In the genomic region with DNA sequence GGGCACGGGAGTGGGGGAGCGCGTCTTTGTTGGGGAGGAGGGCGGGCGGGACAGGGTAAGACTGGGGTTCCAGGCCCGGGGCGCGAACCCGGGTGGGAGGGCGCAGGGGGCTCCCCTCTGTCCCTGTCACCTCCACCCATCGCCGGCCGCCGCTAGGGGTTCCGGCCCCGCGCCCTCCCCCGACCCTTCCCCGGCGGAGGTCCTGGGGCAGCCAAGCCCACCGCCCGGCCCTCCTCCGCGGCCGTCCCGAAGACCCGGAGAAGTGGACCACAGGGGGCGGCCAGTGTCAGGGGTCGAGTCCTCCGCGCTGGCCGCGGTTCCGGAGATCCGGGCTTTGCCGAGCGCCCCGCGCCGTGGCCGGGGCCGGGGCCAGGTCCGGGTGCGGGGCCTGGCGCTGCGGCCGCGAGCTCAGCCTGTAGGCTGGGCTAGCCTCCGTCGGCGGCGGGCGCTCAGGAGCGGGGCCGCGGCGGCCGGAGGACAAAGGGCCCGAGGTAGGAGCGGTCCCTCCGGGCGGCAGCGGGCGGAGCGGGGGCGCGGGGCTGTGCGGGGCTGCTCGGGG, we compare ENCODE assay signal across 1 cellular context.
TF ChIP-seq lines count a peak whose summit lies in the region.

No MANE protein-coding gene starts in this region.

TF ChIP-seq in H1, 55 proteins besides CTCF, POLR2A, EP300 and RAD21:
- 0 out of 2 replicates have a peak, but pooled peaks have one; percentile 37 for TF ChIP-seq CHD2 (IDR thresholded peaks at IDR 0.05; ENCODE audit: low read length)
- TF ChIP-seq HDAC2 (IDR thresholded peaks at IDR 0.05; ENCODE audit: borderline replicate concordance in 1 of 2, low read depth in 2 of 2, low read length in 2 of 2) = peak in 1 of 2 experiments; percentile 83; a peak in 2 of 4 replicates
- peak; percentile 80 for TF ChIP-seq TAF1 (IDR thresholded peaks at IDR 0.05; ENCODE audit: low read depth, low read length)
- TF ChIP-seq TCF12 (IDR thresholded peaks at IDR 0.05; ENCODE audit: low read depth, low read length) = 0 out of 2 replicates have a peak, but pooled peaks have one; percentile 32
- no peak for TF ChIP-seq ZNF274 (IDR thresholded peaks at IDR 0.05; ENCODE audit: borderline replicate concordance, extremely low read depth, low read length)
- peak; percentile 84 for TF ChIP-seq YY1 (IDR thresholded peaks at IDR 0.05; ENCODE audit: low read depth, low read length)
- no peak for TF ChIP-seq TEAD4 (IDR thresholded peaks at IDR 0.05; ENCODE audit: low read depth, low read length)
- TF ChIP-seq BCL11A (IDR thresholded peaks at IDR 0.05; ENCODE audit: low read depth in 2 of 2, low read length in 2 of 2) = no peak
- no peak for TF ChIP-seq SRF (IDR thresholded peaks at IDR 0.05; ENCODE audit: low read depth, low read length)
- TF ChIP-seq FOSL1 (IDR thresholded peaks at IDR 0.05; ENCODE audit: insufficient read depth, low read depth, low read length) = no peak
- peak; percentile 88 for TF ChIP-seq EGR1 (IDR thresholded peaks at IDR 0.05; ENCODE audit: borderline replicate concordance, low read depth, low read length)
- peak; percentile 67; the same call in 1 of the 2 replicates for TF ChIP-seq JUN (IDR thresholded peaks at IDR 0.05; ENCODE audit: low read depth, low read length)
- TF ChIP-seq SUZ12 (IDR thresholded peaks at IDR 0.05; ENCODE audit: low read length) = no peak; the same call in 1 of the 2 replicates
- peak; percentile 82 for TF ChIP-seq TAF7 (optimal IDR thresholded peaks at IDR 0.05; ENCODE audit: borderline replicate concordance, low read depth, low read length)
- TF ChIP-seq PHF8 (conservative IDR thresholded peaks at IDR 0.05; ENCODE audit: low read depth, low read length) = peak; percentile 68
- TF ChIP-seq GABPA (IDR thresholded peaks at IDR 0.05; ENCODE audit: borderline replicate concordance, insufficient read depth, low read length) = 0 out of 2 replicates have a peak, but pooled peaks have one; percentile 43
- TF ChIP-seq SP1 (IDR thresholded peaks at IDR 0.05; ENCODE audit: low read depth, low read length) = peak; percentile 98
- TF ChIP-seq GTF2F1 (IDR thresholded peaks at IDR 0.05; ENCODE audit: borderline replicate concordance, low read depth, low read length) = no peak
- no peak for TF ChIP-seq ASH2L (IDR thresholded peaks at IDR 0.05; ENCODE audit: low read length)
- TF ChIP-seq SAP30 (IDR thresholded peaks at IDR 0.05; ENCODE audit: insufficient read depth, insufficient replicate concordance, low read length) = no peak
- no peak for TF ChIP-seq MAFK (IDR thresholded peaks at IDR 0.05; ENCODE audit: low read depth, low read length)
- no peak for TF ChIP-seq HDAC6 (IDR thresholded peaks at IDR 0.05; ENCODE audit: low read depth, low read length)
- no peak for TF ChIP-seq BRCA1 (IDR thresholded peaks at IDR 0.05; ENCODE audit: low read depth, low read length)
- no peak for TF ChIP-seq CEBPB (IDR thresholded peaks at IDR 0.05; ENCODE audit: low read depth, low read length)
- no peak for TF ChIP-seq SIRT6 (IDR thresholded peaks at IDR 0.05; ENCODE audit: low read length)
- TF ChIP-seq MAX (IDR thresholded peaks at IDR 0.05) = peak; percentile 37; the same call in 1 of the 2 replicates
- peak; percentile 39 for TF ChIP-seq NANOG (IDR thresholded peaks at IDR 0.05; ENCODE audit: insufficient read depth, low read depth, low read length, poor library complexity, severe bottlenecking)
- TF ChIP-seq CTBP2 (IDR thresholded peaks at IDR 0.05; ENCODE audit: borderline replicate concordance, insufficient read depth, insufficient read length, low read length) = no peak
- TF ChIP-seq SP2 (IDR thresholded peaks at IDR 0.05; ENCODE audit: low read length) = no peak
- no peak for TF ChIP-seq ATF3 (IDR thresholded peaks at IDR 0.05; ENCODE audit: insufficient read depth, low read depth, low read length)
- TF ChIP-seq TBP (IDR thresholded peaks at IDR 0.05; ENCODE audit: low read depth, low read length) = peak; percentile 58; the same call in 1 of the 2 replicates
- no peak for TF ChIP-seq SP4 (IDR thresholded peaks at IDR 0.05; ENCODE audit: low read length)
- peak in 1 of 2 experiments; percentile 86; a peak in 1 of 4 replicates for TF ChIP-seq SIN3A (conservative IDR thresholded peaks at IDR 0.05 in 1 of 2, IDR thresholded peaks at IDR 0.05 in 1 of 2; ENCODE audit: low read depth in 1 of 2, low read length in 2 of 2)
- TF ChIP-seq CHD1 (IDR thresholded peaks at IDR 0.05; ENCODE audit: low read depth, low read length) = no peak
- TF ChIP-seq RFX5 (IDR thresholded peaks at IDR 0.05; ENCODE audit: borderline replicate concordance, low read depth, low read length) = peak; percentile 67; the same call in 1 of the 2 replicates
- TF ChIP-seq E2F6 (IDR thresholded peaks at IDR 0.05) = no peak
- TF ChIP-seq KDM5A (IDR thresholded peaks at IDR 0.05; ENCODE audit: low read length) = no peak
- peak; percentile 24; the same call in 1 of the 2 replicates for TF ChIP-seq CREB1 (IDR thresholded peaks at IDR 0.05)
- TF ChIP-seq, protein P1, sequence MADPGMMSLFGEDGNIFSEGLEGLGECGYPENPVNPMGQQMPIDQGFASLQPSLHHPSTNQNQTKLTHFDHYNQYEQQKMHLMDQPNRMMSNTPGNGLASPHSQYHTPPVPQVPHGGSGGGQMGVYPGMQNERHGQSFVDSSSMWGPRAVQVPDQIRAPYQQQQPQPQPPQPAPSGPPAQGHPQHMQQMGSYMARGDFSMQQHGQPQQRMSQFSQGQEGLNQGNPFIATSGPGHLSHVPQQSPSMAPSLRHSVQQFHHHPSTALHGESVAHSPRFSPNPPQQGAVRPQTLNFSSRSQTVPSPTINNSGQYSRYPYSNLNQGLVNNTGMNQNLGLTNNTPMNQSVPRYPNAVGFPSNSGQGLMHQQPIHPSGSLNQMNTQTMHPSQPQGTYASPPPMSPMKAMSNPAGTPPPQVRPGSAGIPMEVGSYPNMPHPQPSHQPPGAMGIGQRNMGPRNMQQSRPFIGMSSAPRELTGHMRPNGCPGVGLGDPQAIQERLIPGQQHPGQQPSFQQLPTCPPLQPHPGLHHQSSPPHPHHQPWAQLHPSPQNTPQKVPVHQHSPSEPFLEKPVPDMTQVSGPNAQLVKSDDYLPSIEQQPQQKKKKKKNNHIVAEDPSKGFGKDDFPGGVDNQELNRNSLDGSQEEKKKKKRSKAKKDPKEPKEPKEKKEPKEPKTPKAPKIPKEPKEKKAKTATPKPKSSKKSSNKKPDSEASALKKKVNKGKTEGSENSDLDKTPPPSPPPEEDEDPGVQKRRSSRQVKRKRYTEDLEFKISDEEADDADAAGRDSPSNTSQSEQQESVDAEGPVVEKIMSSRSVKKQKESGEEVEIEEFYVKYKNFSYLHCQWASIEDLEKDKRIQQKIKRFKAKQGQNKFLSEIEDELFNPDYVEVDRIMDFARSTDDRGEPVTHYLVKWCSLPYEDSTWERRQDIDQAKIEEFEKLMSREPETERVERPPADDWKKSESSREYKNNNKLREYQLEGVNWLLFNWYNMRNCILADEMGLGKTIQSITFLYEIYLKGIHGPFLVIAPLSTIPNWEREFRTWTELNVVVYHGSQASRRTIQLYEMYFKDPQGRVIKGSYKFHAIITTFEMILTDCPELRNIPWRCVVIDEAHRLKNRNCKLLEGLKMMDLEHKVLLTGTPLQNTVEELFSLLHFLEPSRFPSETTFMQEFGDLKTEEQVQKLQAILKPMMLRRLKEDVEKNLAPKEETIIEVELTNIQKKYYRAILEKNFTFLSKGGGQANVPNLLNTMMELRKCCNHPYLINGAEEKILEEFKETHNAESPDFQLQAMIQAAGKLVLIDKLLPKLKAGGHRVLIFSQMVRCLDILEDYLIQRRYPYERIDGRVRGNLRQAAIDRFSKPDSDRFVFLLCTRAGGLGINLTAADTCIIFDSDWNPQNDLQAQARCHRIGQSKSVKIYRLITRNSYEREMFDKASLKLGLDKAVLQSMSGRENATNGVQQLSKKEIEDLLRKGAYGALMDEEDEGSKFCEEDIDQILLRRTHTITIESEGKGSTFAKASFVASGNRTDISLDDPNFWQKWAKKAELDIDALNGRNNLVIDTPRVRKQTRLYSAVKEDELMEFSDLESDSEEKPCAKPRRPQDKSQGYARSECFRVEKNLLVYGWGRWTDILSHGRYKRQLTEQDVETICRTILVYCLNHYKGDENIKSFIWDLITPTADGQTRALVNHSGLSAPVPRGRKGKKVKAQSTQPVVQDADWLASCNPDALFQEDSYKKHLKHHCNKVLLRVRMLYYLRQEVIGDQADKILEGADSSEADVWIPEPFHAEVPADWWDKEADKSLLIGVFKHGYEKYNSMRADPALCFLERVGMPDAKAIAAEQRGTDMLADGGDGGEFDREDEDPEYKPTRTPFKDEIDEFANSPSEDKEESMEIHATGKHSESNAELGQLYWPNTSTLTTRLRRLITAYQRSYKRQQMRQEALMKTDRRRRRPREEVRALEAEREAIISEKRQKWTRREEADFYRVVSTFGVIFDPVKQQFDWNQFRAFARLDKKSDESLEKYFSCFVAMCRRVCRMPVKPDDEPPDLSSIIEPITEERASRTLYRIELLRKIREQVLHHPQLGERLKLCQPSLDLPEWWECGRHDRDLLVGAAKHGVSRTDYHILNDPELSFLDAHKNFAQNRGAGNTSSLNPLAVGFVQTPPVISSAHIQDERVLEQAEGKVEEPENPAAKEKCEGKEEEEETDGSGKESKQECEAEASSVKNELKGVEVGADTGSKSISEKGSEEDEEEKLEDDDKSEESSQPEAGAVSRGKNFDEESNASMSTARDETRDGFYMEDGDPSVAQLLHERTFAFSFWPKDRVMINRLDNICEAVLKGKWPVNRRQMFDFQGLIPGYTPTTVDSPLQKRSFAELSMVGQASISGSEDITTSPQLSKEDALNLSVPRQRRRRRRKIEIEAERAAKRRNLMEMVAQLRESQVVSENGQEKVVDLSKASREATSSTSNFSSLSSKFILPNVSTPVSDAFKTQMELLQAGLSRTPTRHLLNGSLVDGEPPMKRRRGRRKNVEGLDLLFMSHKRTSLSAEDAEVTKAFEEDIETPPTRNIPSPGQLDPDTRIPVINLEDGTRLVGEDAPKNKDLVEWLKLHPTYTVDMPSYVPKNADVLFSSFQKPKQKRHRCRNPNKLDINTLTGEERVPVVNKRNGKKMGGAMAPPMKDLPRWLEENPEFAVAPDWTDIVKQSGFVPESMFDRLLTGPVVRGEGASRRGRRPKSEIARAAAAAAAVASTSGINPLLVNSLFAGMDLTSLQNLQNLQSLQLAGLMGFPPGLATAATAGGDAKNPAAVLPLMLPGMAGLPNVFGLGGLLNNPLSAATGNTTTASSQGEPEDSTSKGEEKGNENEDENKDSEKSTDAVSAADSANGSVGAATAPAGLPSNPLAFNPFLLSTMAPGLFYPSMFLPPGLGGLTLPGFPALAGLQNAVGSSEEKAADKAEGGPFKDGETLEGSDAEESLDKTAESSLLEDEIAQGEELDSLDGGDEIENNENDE (IDR thresholded peaks at IDR 0.05; ENCODE audit: insufficient replicate concordance, low read length) = no peak
- 0 out of 2 replicates have a peak, but pooled peaks have one; percentile 22 for TF ChIP-seq POU5F1 (IDR thresholded peaks at IDR 0.05; ENCODE audit: low read depth, low read length)
- TF ChIP-seq POLR2AphosphoS5 (IDR thresholded peaks at IDR 0.05; ENCODE audit: low read depth, low read length) = 0 out of 2 replicates have a peak, but pooled peaks have one; percentile 13
- TF ChIP-seq JUND (IDR thresholded peaks at IDR 0.05; ENCODE audit: low read length) = 0 out of 2 replicates have a peak, but pooled peaks have one; percentile 21
- TF ChIP-seq EZH2 (IDR thresholded peaks at IDR 0.05; ENCODE audit: low read depth, low read length, severe bottlenecking) = no peak
- no peak for TF ChIP-seq RBBP5 (IDR thresholded peaks at IDR 0.05; ENCODE audit: borderline replicate concordance, low read depth, low read length)
- no peak for TF ChIP-seq SIX5 (IDR thresholded peaks at IDR 0.05; ENCODE audit: low read depth, low read length)
- TF ChIP-seq BACH1 (IDR thresholded peaks at IDR 0.05; ENCODE audit: low read length) = peak; percentile 71; the same call in 1 of the 2 replicates
- no peak for TF ChIP-seq RNF2 (IDR thresholded peaks at IDR 0.05; ENCODE audit: borderline replicate concordance, low read depth, low read length, missing control alignments, poor library complexity, severe bottlenecking)
